In the genomic region with DNA sequence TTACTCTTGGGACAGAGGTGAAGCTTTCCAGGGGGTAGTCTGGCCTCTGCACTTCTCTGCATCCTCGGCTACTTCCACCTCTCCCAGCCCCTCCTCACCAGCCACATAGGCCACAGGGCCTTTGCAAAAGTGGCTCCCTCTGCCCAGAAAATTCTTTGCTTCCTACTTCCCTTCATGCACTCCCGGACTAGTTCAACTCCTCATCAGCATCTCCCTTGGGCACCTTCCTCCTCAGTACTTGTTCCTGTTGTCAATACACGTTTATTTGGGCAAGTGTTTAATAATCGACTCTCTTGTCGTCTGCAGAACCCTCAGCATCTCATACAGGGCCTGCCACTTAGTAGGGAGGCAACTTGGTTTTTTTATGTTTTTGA, we compare ENCODE assay signal across 20 cellular contexts.
"Had no signal": no experiment of that assay in that cellular context is flagged by ENCODE, and none has a peak within 500 bp of the region (broad histone marks: within the 10 kb centered on the region; RNA-seq: fewer than 3 reads in every experiment).

No MANE protein-coding gene starts in this region.

- DNase-seq: cerebellar nuclear complex; dorsolateral prefrontal cortex; effector CD4-positive, alpha-beta T cell; kidney; mammary epithelial cell; natural killer cell; pancreas; stimulated activated CD4-positive, alpha-beta T cell treated with anti-CD3 and anti-CD28 coated beads, Interleukin-12 subunit alpha, Interleukin-12 subunit beta, amount 100 ng/mL, for 4 hours; stimulated activated CD4-positive, alpha-beta T cell treated with anti-CD3 and anti-CD28 coated beads, Interleukin-1b, Interleukin-23, amount 100 ng/mL, for 48 hours; stimulated activated CD4-positive, alpha-beta T cell treated with anti-CD3 and anti-CD28 coated beads, Interleukin-4, amount 100 ng/mL, for 1 hour; stimulated activated CD8-positive, alpha-beta memory T cell treated with anti-CD3 and anti-CD28 coated beads, Interleukin-4, amount 100 ng/mL, for 48 hours; stimulated activated naive CD4-positive, alpha-beta T cell; stimulated activated naive CD8-positive, alpha-beta T cell treated with anti-CD3 and anti-CD28 coated beads, Interleukin-15, amount 100 ng/mL, for 72 hours; thyroid gland; upper lobe of left lung had no signal

- H3K27me3 ChIP-seq: pancreas, right lobe of liver, thyroid gland, upper lobe of left lung had no signal

- H3K36me3 Mint-ChIP-seq: natural killer cell had no signal

- H3K4me2 ChIP-seq: smooth muscle cell had no signal

- H3K27me3 Mint-ChIP-seq: stimulated activated naive CD8-positive, alpha-beta T cell treated with anti-CD3 and anti-CD28 coated beads, Interleukin-15, amount 100 ng/mL, for 72 hours had no signal

- H3K4me3 ChIP-seq: dorsolateral prefrontal cortex, pancreas, right lobe of liver, smooth muscle cell, thyroid gland, upper lobe of left lung had no signal

- ATAC-seq: natural killer cell; stimulated activated naive CD8-positive, alpha-beta T cell treated with anti-CD3 and anti-CD28 coated beads, Interleukin-15, amount 100 ng/mL, for 72 hours had no signal

- H3K4me1 ChIP-seq: pancreas, thyroid gland, upper lobe of left lung had no signal

- H3K9me3 ChIP-seq: pancreas, right lobe of liver, thyroid gland, upper lobe of left lung had no signal

- H3K36me3 ChIP-seq: pancreas, right lobe of liver, thyroid gland, upper lobe of left lung had no signal

- H3K9me3 Mint-ChIP-seq: natural killer cell; stimulated activated naive CD8-positive, alpha-beta T cell treated with anti-CD3 and anti-CD28 coated beads, Interleukin-15, amount 100 ng/mL, for 72 hours had no signal

- H3K4me1 Mint-ChIP-seq: natural killer cell; stimulated activated naive CD8-positive, alpha-beta T cell treated with anti-CD3 and anti-CD28 coated beads, Interleukin-15, amount 100 ng/mL, for 72 hours had no signal

- FAIRE-seq: frontal cortex, kidney, pancreas, urothelium cell line had no signal

- H3K4me3 Mint-ChIP-seq: natural killer cell; stimulated activated naive CD8-positive, alpha-beta T cell treated with anti-CD3 and anti-CD28 coated beads, Interleukin-15, amount 100 ng/mL, for 72 hours had no signal

- H3K27ac ChIP-seq: dorsolateral prefrontal cortex, pancreas, thyroid gland, upper lobe of left lung had no signal

- H3K27ac Mint-ChIP-seq: natural killer cell; progenitor cell of endocrine pancreas; stimulated activated naive CD8-positive, alpha-beta T cell treated with anti-CD3 and anti-CD28 coated beads, Interleukin-15, amount 100 ng/mL, for 72 hours had no signal
